ENCODE assay signal across 1 cellular context in the genomic region with DNA sequence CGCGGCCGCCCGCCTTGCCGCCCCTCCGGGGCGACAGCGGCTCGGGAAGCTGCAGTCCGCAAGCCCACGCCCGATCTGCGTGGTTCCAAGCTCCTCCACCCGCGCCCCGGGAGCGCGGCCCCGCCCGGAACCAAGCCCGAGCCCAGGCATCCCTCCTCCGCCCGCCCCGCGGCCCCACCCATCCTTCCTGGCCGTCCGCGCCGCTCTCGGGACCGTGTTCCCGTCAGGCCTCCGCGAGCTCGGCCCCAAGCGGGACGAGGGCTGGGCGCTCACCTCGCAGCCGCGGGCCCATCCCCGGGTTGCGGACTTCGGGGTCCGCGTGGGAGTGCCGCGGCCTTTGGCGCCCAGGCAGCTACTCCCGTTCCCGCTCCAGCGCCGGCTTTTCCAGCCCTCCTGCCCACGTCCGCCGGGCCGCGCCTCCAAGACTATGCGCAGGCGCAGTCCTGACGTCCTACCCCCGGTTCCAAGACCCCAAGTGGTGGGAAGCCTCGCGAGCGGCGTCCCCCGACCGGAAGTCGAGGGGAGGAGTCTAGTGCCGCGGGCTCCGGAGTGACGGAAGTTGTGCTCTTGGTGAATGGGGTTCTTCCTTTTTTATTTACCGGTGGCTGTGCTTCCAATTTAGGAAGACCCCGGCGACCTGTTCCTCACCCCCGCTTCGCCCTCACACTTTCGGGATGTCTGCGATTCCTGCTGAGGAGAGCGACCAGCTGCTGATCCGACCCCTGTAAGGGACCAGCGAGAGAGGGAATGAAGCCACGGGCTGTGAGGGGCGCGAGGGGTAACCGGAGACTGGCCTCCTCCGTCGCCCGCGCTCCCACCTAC.
TF ChIP-seq lines count a peak whose summit lies in the region.

A gene (plus strand): TSS at position 555 of the 822 bp plus-strand sequence. CDS start 120 bp downstream, at position 675.
A gene with protein sequence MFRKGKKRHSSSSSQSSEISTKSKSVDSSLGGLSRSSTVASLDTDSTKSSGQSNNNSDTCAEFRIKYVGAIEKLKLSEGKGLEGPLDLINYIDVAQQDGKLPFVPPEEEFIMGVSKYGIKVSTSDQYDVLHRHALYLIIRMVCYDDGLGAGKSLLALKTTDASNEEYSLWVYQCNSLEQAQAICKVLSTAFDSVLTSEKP (minus strand): TSS at position 429 of the 822 bp plus-strand sequence. CDS start 4,831 bp downstream, outside the sequence.

TF ChIP-seq in SK-N-SH treated with all-trans-retinoic acid at 6 μM for 48 hours, 23 proteins besides CTCF, POLR2A, EP300 and RAD21 (continued from another document):
- TF ChIP-seq, protein P1, sequence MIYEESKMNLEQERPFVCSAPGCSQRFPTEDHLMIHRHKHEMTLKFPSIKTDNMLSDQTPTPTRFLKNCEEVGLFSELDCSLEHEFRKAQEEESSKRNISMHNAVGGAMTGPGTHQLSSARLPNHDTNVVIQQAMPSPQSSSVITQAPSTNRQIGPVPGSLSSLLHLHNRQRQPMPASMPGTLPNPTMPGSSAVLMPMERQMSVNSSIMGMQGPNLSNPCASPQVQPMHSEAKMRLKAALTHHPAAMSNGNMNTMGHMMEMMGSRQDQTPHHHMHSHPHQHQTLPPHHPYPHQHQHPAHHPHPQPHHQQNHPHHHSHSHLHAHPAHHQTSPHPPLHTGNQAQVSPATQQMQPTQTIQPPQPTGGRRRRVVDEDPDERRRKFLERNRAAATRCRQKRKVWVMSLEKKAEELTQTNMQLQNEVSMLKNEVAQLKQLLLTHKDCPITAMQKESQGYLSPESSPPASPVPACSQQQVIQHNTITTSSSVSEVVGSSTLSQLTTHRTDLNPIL (CRISPR knock-in tag; IDR thresholded peaks at IDR 0.05; ENCODE audit: low read depth): no peak
- TF ChIP-seq ESRRG (CRISPR knock-in tag; IDR thresholded peaks at IDR 0.05) (peak; percentile 21; the same call in 1 of the 2 replicates), ARNTL (CRISPR knock-in tag; IDR thresholded peaks at IDR 0.05; ENCODE audit: borderline replicate concordance, low read depth) (no peak), SNAI2 (CRISPR knock-in tag; IDR thresholded peaks at IDR 0.05) (no peak)
TF ChIP-seq in SK-N-SH treated with all-trans-retinoic acid at 6 μM for 48 hours: peak in this region for 4.
